In the genomic region with DNA sequence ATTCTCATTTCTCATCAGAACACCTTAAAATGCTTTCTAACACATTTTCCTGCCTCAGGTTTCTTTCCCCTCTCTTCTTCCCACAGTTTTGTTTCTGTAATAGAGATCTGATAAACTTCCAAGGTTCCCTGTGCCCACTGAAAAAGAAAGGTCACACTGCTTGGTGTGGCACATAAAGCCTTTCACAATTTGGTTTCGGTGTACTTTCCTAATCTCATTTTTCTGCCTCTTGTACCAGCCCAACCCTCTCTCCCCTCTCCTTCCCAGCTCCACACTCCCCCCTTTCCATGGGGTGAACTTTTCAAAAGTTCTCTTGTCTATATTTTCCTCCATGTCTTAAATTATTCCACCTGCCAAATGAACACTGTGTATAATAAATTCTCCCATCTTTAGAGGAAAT, we compare ENCODE assay signal across 15 cellular contexts. TPM values are rescaled to one million over a fixed set of nuclear protein-coding genes. Genes with fewer than 3 reads are reported as not detected.
DNase-seq lines count a peak whose midpoint lies in the region; ATAC-seq, FAIRE-seq and TF ChIP-seq lines count a peak whose summit lies in the region.
"Had no signal": no experiment of that assay in that cellular context is flagged by ENCODE, and none has a peak within 500 bp of the region (broad histone marks: within the 10 kb centered on the region; RNA-seq: fewer than 3 reads in every experiment).

No MANE protein-coding gene starts in this region.

- TF ChIP-seq CTCF in MCF 10A (IDR thresholded peaks at IDR 0.05; ENCODE audit: unreplicated experiment) (no peak), breast epithelium (IDR thresholded peaks at IDR 0.05) (no peak), GM12878 (IDR thresholded peaks at IDR 0.05 in 2 of 3, conservative IDR thresholded peaks at IDR 0.05 in 1 of 3; ENCODE audit: control insufficient read depth in 2 of 3, extremely low read depth in 1 of 3, insufficient read depth in 1 of 3, low read depth in 3 of 3, low read length in 3 of 3) (no peak), gastroesophageal sphincter (IDR thresholded peaks at IDR 0.05) (no peak), coronary artery (IDR thresholded peaks at IDR 0.05) (no peak)

- no peaks in the 10 kb centered on the region; the same call in 1 of the 2 replicates for H4K20me1 ChIP-seq in GM12878 (ENCODE audit: control insufficient read depth, insufficient read depth)

- H3K4me2 ChIP-seq in GM12878 (ENCODE audit: control insufficient read depth, insufficient read depth), result no peak overlapping the region

- no peaks in the 10 kb centered on the region for H3K27me3 ChIP-seq in breast epithelium
- no peaks in the 10 kb centered on the region for H3K27me3 ChIP-seq in GM12878 (replicated peaks in 1 of 2; ENCODE audit: control insufficient read depth in 2 of 2, insufficient read depth in 2 of 2, low read length in 1 of 2)
- H3K27me3 ChIP-seq in gastroesophageal sphincter, result no peaks in the 10 kb centered on the region

- RAD21 ChIA-PET in GM12878 (lab: Charles Lee; ENCODE audit: unreplicated experiment), result interaction anchor here (2.6 kb wide), 1 partner anchor 13 kb away, joined by 17 read pairs; no protein-coding TSS in a partner anchor

- POLR2A ChIA-PET in MCF 10A (lab: Yijun Ruan, JAX) (interaction anchor here (0.7 to 2.1 kb wide), 3 partner anchors 10 to 49 kb away, joined by 3 to 6 read pairs (median 5); no protein-coding TSS in a partner anchor), GM12878 (lab: Charles Lee) (interaction anchor here (4.8 to 6.9 kb wide), 2 partner anchors 8 to 13 kb away, joined by 27 to 62 read pairs; no protein-coding TSS in a partner anchor)

- CTCF ChIA-PET in MCF 10A (lab: Yijun Ruan, JAX) (interaction anchor here (1.1 to 1.7 kb wide), 2 partner anchors 49 to 50 kb away, joined by 7 read pairs; no protein-coding TSS in a partner anchor), GM12878 (lab: Yijun Ruan, JAX) (interaction anchor here (0.7 to 7.3 kb wide), 4 partner anchors 10 to 50 kb away, joined by 3 to 45 read pairs (median 10); no protein-coding TSS in a partner anchor)

- H3K36me3 Mint-ChIP-seq in MCF 10A (ENCODE audit: insufficient read depth, unreplicated experiment), result no peaks in the 10 kb centered on the region
- H3K36me3 Mint-ChIP-seq in naive B cell, result no peaks in the 10 kb centered on the region

- peaks cover 89% of the 10 kb centered on the region for H3K79me2 ChIP-seq in GM12878 (ENCODE audit: control insufficient read depth, insufficient read depth, low read length)

- peaks cover 7% of the 10 kb centered on the region for H3K4me1 Mint-ChIP-seq in MCF 10A (ENCODE audit: insufficient read depth, unreplicated experiment)
- peaks cover 46 to 51% (median 46%) of the 10 kb centered on the region in 3 donors for H3K4me1 Mint-ChIP-seq in naive B cell

- H3K9me3 ChIP-seq in breast epithelium (no peaks in the 10 kb centered on the region), GM12878 (replicated peaks; ENCODE audit: control insufficient read depth, insufficient read depth, low read length) (no peaks in the 10 kb centered on the region), gastroesophageal sphincter (no peaks in the 10 kb centered on the region)

- H3K9me3 Mint-ChIP-seq in MCF 10A (ENCODE audit: unreplicated experiment) (no peaks in the 10 kb centered on the region), naive B cell (no peaks in the 10 kb centered on the region)

- SMC1A ChIA-PET in GM12878 (lab: Charles Lee; ENCODE audit: uncharacterized antibody, unreplicated experiment), result interaction anchor here (1.1 to 11.2 kb wide), 4 partner anchors 8 to 56 kb away, joined by 3 to 231 read pairs (median 4); a partner anchor contains a TSS

- H3K27ac ChIP-seq in breast epithelium (no peak overlapping the region), GM12878 (ENCODE audit: control insufficient read depth, insufficient read depth) (no peak overlapping the region), gastroesophageal sphincter (no peak overlapping the region), coronary artery (no peak overlapping the region)

- H3K36me3 ChIP-seq in breast epithelium (no peaks in the 10 kb centered on the region), GM12878 (ENCODE audit: control insufficient read depth in 2 of 2, insufficient read depth in 2 of 2, low read length in 1 of 2) (peaks cover 0 to 4% of the 10 kb centered on the region in 2 experiments; a peak in 1 of 4 replicates), gastroesophageal sphincter (no peaks in the 10 kb centered on the region)

- H2AFZ ChIP-seq in GM12878 (ENCODE audit: control insufficient read depth, low read depth, low read length), result no peak overlapping the region

- FAIRE-seq in GM12878 (lab: Jason Lieb, UNC), result no peak

- H3K4me3 ChIP-seq in breast epithelium (no peak overlapping the region), GM12878 (no peak overlapping the region), gastroesophageal sphincter (no peak overlapping the region), coronary artery (no peak overlapping the region)

- BruUV-seq in MCF 10A (replicated peaks; lab: Mats Ljungman, UMichigan) (no TSS peak), GM12878 (replicated peaks; lab: Mats Ljungman, UMichigan) (no TSS peak)

- H3K27me3 Mint-ChIP-seq in MCF 10A (ENCODE audit: insufficient read depth, unreplicated experiment) (no peaks in the 10 kb centered on the region), naive B cell (no peaks in the 10 kb centered on the region)

- DNase-seq in MCF 10A (ENCODE audit: unreplicated experiment) (no peak), breast epithelium (ENCODE audit: low spot score in 2 of 2) (no peak), GM12878 (ENCODE audit: low read depth, low spot score) (no peak), naive B cell (no peak), NCI-H524 (lab: John Stamatoyannopoulos, UW) (no peak), midbrain (lab: John Stamatoyannopoulos, UW) (no peak), coronary artery (ENCODE audit: low spot score) (no peak)
- DNase-seq: C1 segment of cervical spinal cord, HCEC 1CT, IMR-90, MV-4-11, NCI-H1417 treated with DMSO at 0.1 percent for 48 hours, NCI-H2029, NCI-H510A treated with DMSO at 0.1 percent for 48 hours had no signal

- H3K27ac Mint-ChIP-seq in MCF 10A (ENCODE audit: low read depth, unreplicated experiment) (peak overlapping the region; percentile 21), naive B cell (peak overlapping the region; percentile 16 to 97 (median 69))

- no peak overlapping the region for H3K9ac ChIP-seq in GM12878 (ENCODE audit: control insufficient read depth, insufficient read depth, low read length)

- in situ Hi-C loops in GM12878 (cut with MboI), result no loop called here

- 44% methylated on average over 1 of the region's 1 CpG for WGBS in GM12878 (ENCODE audit: insufficient coverage, insufficient replicate concordance, low lambda C conversion rate, missing lambda C conversion rate)
- WGBS in gastroesophageal sphincter (ENCODE audit: low coverage in 1 of 2), 2 donors, result 75% methylated on average over 1 of the region's 1 CpG; no CpG with 5 or more reads in 1 of the 2 donors

- TF ChIP-seq EP300 in GM12878 (IDR thresholded peaks at IDR 0.05; ENCODE audit: borderline replicate concordance in 1 of 2, control insufficient read depth in 1 of 2, low read depth in 2 of 2, low read length in 2 of 2) (no peak), gastroesophageal sphincter (IDR thresholded peaks at IDR 0.05) (no peak)

- TF ChIP-seq RAD21 in GM12878 (IDR thresholded peaks at IDR 0.05; ENCODE audit: insufficient read depth, low read depth, low read length), result no peak

- no peak for ATAC-seq in GM12878
- no peak for ATAC-seq in naive B cell (ENCODE audit: low read depth in 2 of 2)
- no peak for ATAC-seq in gastroesophageal sphincter

- peaks cover 0 to 8% of the 10 kb centered on the region in 2 donors for H3K4me1 ChIP-seq in breast epithelium
- H3K4me1 ChIP-seq in GM12878 (ENCODE audit: control insufficient read depth, insufficient read depth, low read length), result peaks cover 32% of the 10 kb centered on the region
- peaks cover 0 to 14% (median 0%) of the 10 kb centered on the region in 3 donors for H3K4me1 ChIP-seq in gastroesophageal sphincter

- TF ChIP-seq POLR2A in breast epithelium (IDR thresholded peaks at IDR 0.05) (no peak), GM12878 (IDR thresholded peaks at IDR 0.05; ENCODE audit: low read depth, low read length) (no peak), gastroesophageal sphincter (IDR thresholded peaks at IDR 0.05) (no peak)

- H3K4me3 Mint-ChIP-seq in MCF 10A (ENCODE audit: unreplicated experiment) (no peak overlapping the region), naive B cell (peak overlapping the region in 6 of 8 donors; percentile 4 to 82 (median 51))

- intact Hi-C loops in MCF 10A (cut with micrococcal nuclease), result no loop called here
- intact Hi-C loops in breast epithelium (cut with DNase I; ENCODE audit: low total_unique reads), result no loop called here
- intact Hi-C loops in GM12878 (cut with micrococcal nuclease; ENCODE audit: unreplicated experiment), result no loop called here

TF ChIP-seq in GM12878, 131 proteins besides CTCF, POLR2A, EP300 and RAD21:
- TF ChIP-seq HCFC1 (IDR thresholded peaks at IDR 0.05; ENCODE audit: low read length), result no peak
- no peak for TF ChIP-seq NFYA (IDR thresholded peaks at IDR 0.05; ENCODE audit: borderline replicate concordance, low read depth, low read length)
- 0 out of 2 replicates have a peak, but pooled peaks have one; percentile 27 for TF ChIP-seq PML (IDR thresholded peaks at IDR 0.05; ENCODE audit: low read length)

RNA-seq across cellular contexts. Expression of a gene that starts 7.2 kb away (rescaled TPM):
- total RNA-seq in MCF 10A (2022), result 21.6 and 21.8 TPM in 2 replicates
- 10 to 100 TPM; 18.1 to 39.1 (median 34.4) TPM for total RNA-seq in breast epithelium
- 163 and 165 TPM in 2 replicates for total RNA-seq in GM12878 (2013; cell fraction: nucleolus; rRNA removed)
- 28.9 and 33.4 TPM in 2 replicates for total RNA-seq in GM12878 (2014; rRNA removed)
- total RNA-seq in GM12878 (2014; rRNA removed; fragmentation: Illumina TruSeq; extraction: Trizol), result 41.4 and 44.7 TPM in 2 replicates
- 23.6 and 24.8 TPM in 2 replicates for total RNA-seq in GM12878 (2021)
- 46.5 TPM for polyA plus RNA-seq in GM12878 (2011; ENCODE audit: low read depth)
- polyA plus RNA-seq in GM12878 (2011; rRNA removed), result 26.0 and 33.4 TPM in 2 replicates
- polyA plus RNA-seq in GM12878 (2011; cell fraction: cytosol; rRNA removed), result 9.8 and 13.2 TPM in 2 replicates
- 13.3 and 14.2 TPM in 2 replicates for polyA plus RNA-seq in GM12878 (2011; cell fraction: nucleus; rRNA removed)
- polyA plus RNA-seq in GM12878 (2012), result 33.3 and 35.1 TPM in 2 replicates
- 34.7 and 47.0 TPM in 2 replicates for polyA plus RNA-seq in GM12878 (2014; fragmentation: Illumina TruSeq; extraction: Trizol)
- polyA plus RNA-seq in GM12878 (2014; fragmentation: Nextera tagmentation; extraction: Ambion mirVana), result 1 to 10 TPM; 5.0 to 8.2 TPM
- polyA plus RNA-seq in GM12878 (2014; rRNA removed), result 17.8 and 19.1 TPM in 2 replicates
- 10 to 100 TPM; 20.2 to 21.2 TPM for polyA plus RNA-seq in GM12878 (2016; fragmentation: Nextera tagmentation; extraction: Ambion mirVana)
- 18.5 and 36.6 TPM in 2 replicates for polyA minus RNA-seq in GM12878 (2011; rRNA and poly(A)+ RNA removed)
- 12.2 and 12.5 TPM in 2 replicates for polyA minus RNA-seq in GM12878 (2011; cell fraction: cytosol; rRNA and poly(A)+ RNA removed)
- polyA minus RNA-seq in GM12878 (2011; cell fraction: nucleus; rRNA and poly(A)+ RNA removed), result 16.7 and 20.5 TPM in 2 replicates
- polyA plus RNA-seq in naive B cell (ENCODE audit: low read depth in 6 of 6), result 10 to 100 TPM; 10.5 to 60.1 (median 17.9) TPM
- 10 to 100 TPM in 3 of 4 donors, 1 to 10 TPM in 1; 9.6 to 22.0 (median 14.7) TPM for total RNA-seq in gastroesophageal sphincter
